17 cellular contexts compared by ENCODE assay signal in genomic region chr5:66616495-66617222, GRCh38. TPM values are rescaled to one million over a fixed set of nuclear protein-coding genes. Genes with fewer than 3 reads are reported as not detected.
DNase-seq lines count a peak whose midpoint lies in the region; ATAC-seq, FAIRE-seq and TF ChIP-seq lines count a peak whose summit lies in the region.
"Had no signal": no experiment of that assay in that cellular context is flagged by ENCODE, and none has a peak within 500 bp of the region (broad histone marks: within the 10 kb centered on the region; RNA-seq: fewer than 3 reads in every experiment).

No MANE protein-coding gene starts in this region.

- no peaks in the 10 kb centered on the region for H3F3A ChIP-seq in neural cell (ENCODE audit: insufficient read depth, low read length, poor library complexity, severe bottlenecking)

- no peak overlapping the region for H3K4me3 Mint-ChIP-seq in T-helper 1 cell treated with Interleukin-12 subunit alpha and Interleukin-12 subunit beta and Interleukin-4 antibody, amounts not matched to agents 30 μg/mL and 1 μg/mL, for 36 hours
- peak overlapping the region; percentile 52 for H3K4me3 Mint-ChIP-seq in activated T-helper 1 cell treated with anti-CD3 and anti-CD28 coated beads, Interleukin-12 subunit alpha, Interleukin-12 subunit beta, Interleukin-2, Interleukin-4 antibody, amounts not matched to agents 30 ng/mL and 10 ng/mL and 1 ng/mL, durations not matched to agents 14 hours and 24 hours and 36 hours
- H3K4me3 Mint-ChIP-seq: CD4-positive, CD25-positive, alpha-beta regulatory T cell; central memory CD8-positive, alpha-beta T cell had no signal

- TF ChIP-seq EP300 in neural cell (conservative IDR thresholded peaks at IDR 0.05; ENCODE audit: poor library complexity, severe bottlenecking) = no peak

- DNase-seq in T-helper 1 cell (no peak), GDM1 (lab: John Stamatoyannopoulos, UW) (no peak), H54 (ENCODE audit: insufficient read length, low spot score) (no peak), NCI-H82 treated with DMSO at 0.1 percent for 48 hours (lab: John Stamatoyannopoulos, UW; ENCODE audit: unreplicated experiment) (no peak)
- no peak for DNase-seq in activated T-helper 1 cell treated with anti-CD3 and anti-CD28 coated beads, Interleukin-12 subunit alpha, Interleukin-12 subunit beta, Interleukin-2, Interleukin-4 antibody, amounts not matched to agents 30 ng/mL and 10 ng/mL and 1 ng/mL, durations not matched to agents 14 hours and 24 hours and 36 hours (ENCODE audit: low spot score)
- DNase-seq: activated CD8-positive, alpha-beta memory T cell treated with anti-CD3 and anti-CD28 coated beads, Interleukin-2, amount 50 U/mL, for 48 hours; CD4-positive, CD25-positive, alpha-beta regulatory T cell; gastrocnemius medialis; MG63; tibial artery had no signal

- no peak for TF ChIP-seq RAD21 in neural cell (conservative IDR thresholded peaks at IDR 0.05)

- no peaks in the 10 kb centered on the region for H3K9me3 Mint-ChIP-seq in T-helper 1 cell treated with Interleukin-12 subunit alpha and Interleukin-12 subunit beta and Interleukin-4 antibody, amounts not matched to agents 30 μg/mL and 1 μg/mL, for 36 hours
- H3K9me3 Mint-ChIP-seq in activated T-helper 1 cell treated with anti-CD3 and anti-CD28 coated beads, Interleukin-12 subunit alpha, Interleukin-12 subunit beta, Interleukin-2, Interleukin-4 antibody, amounts not matched to agents 30 ng/mL and 10 ng/mL and 1 ng/mL, durations not matched to agents 14 hours and 24 hours and 36 hours = no peaks in the 10 kb centered on the region
- H3K9me3 Mint-ChIP-seq: CD4-positive, CD25-positive, alpha-beta regulatory T cell; central memory CD8-positive, alpha-beta T cell had no signal

- H3K9ac ChIP-seq in neural cell (ENCODE audit: low read length) = no peak overlapping the region

- H3K27me3 ChIP-seq in neural cell (ENCODE audit: insufficient read depth, low read depth, low read length) = no peaks in the 10 kb centered on the region
- H3K27me3 ChIP-seq: gastrocnemius medialis, tibial artery had no signal

- no peak for TF ChIP-seq POLR2A in H54 (IDR thresholded peaks at IDR 0.05; ENCODE audit: low read depth, low read length)

- peak overlapping the region; percentile 9 for H2AFZ ChIP-seq in neural cell (ENCODE audit: low read depth, low read length)

- H3K4me3 ChIP-seq in neural cell (ENCODE audit: low read length) = no peak overlapping the region
- H3K4me3 ChIP-seq: gastrocnemius medialis, MG63, SK-N-MC, tibial artery had no signal

- FAIRE-seq in H54 (lab: Jason Lieb, UNC) = no peak
- FAIRE-seq: endometrium, HTR-8/SVneo had no signal

- H3K27me3 Mint-ChIP-seq in T-helper 1 cell treated with Interleukin-12 subunit alpha and Interleukin-12 subunit beta and Interleukin-4 antibody, amounts not matched to agents 30 μg/mL and 1 μg/mL, for 36 hours (ENCODE audit: low read depth) = peaks cover 16% of the 10 kb centered on the region
- peaks cover 11% of the 10 kb centered on the region for H3K27me3 Mint-ChIP-seq in activated T-helper 1 cell treated with anti-CD3 and anti-CD28 coated beads, Interleukin-12 subunit alpha, Interleukin-12 subunit beta, Interleukin-2, Interleukin-4 antibody, amounts not matched to agents 30 ng/mL and 10 ng/mL and 1 ng/mL, durations not matched to agents 14 hours and 24 hours and 36 hours (ENCODE audit: insufficient read depth)

- peak; percentile 9 for ATAC-seq in HG03469 (IDR thresholded peaks at IDR 0.05; ENCODE audit: unreplicated experiment)
- ATAC-seq: gastrocnemius medialis had no signal

- H3K27ac ChIP-seq in neural cell (ENCODE audit: low read length) = no peak overlapping the region
- H3K27ac ChIP-seq: gastrocnemius medialis, SK-N-MC, tibial artery had no signal

- H3K27ac Mint-ChIP-seq in T-helper 1 cell treated with Interleukin-12 subunit alpha and Interleukin-12 subunit beta and Interleukin-4 antibody, amounts not matched to agents 30 μg/mL and 1 μg/mL, for 36 hours = peak overlapping the region; percentile 60
- H3K27ac Mint-ChIP-seq in activated T-helper 1 cell treated with anti-CD3 and anti-CD28 coated beads, Interleukin-12 subunit alpha, Interleukin-12 subunit beta, Interleukin-2, Interleukin-4 antibody, amounts not matched to agents 30 ng/mL and 10 ng/mL and 1 ng/mL, durations not matched to agents 14 hours and 24 hours and 36 hours = no peak overlapping the region

- no peaks in the 10 kb centered on the region for H4K20me1 ChIP-seq in neural cell (ENCODE audit: insufficient read depth)

- H3K36me3 Mint-ChIP-seq in T-helper 1 cell treated with Interleukin-12 subunit alpha and Interleukin-12 subunit beta and Interleukin-4 antibody, amounts not matched to agents 30 μg/mL and 1 μg/mL, for 36 hours (ENCODE audit: low read depth) = peaks cover 2% of the 10 kb centered on the region
- peaks cover 3% of the 10 kb centered on the region for H3K36me3 Mint-ChIP-seq in activated T-helper 1 cell treated with anti-CD3 and anti-CD28 coated beads, Interleukin-12 subunit alpha, Interleukin-12 subunit beta, Interleukin-2, Interleukin-4 antibody, amounts not matched to agents 30 ng/mL and 10 ng/mL and 1 ng/mL, durations not matched to agents 14 hours and 24 hours and 36 hours (ENCODE audit: low read depth)
- H3K36me3 Mint-ChIP-seq: CD4-positive, CD25-positive, alpha-beta regulatory T cell had no signal

- H3K9me2 ChIP-seq in neural cell (ENCODE audit: insufficient read depth, low read length) = no peaks in the 10 kb centered on the region

- no peak for TF ChIP-seq CTCF in neural cell (IDR thresholded peaks at IDR 0.05; ENCODE audit: poor library complexity, severe bottlenecking)

- H3K79me2 ChIP-seq in neural cell (replicated peaks; ENCODE audit: insufficient read depth, low read length) = no peaks in the 10 kb centered on the region

- H3K4me1 Mint-ChIP-seq in T-helper 1 cell treated with Interleukin-12 subunit alpha and Interleukin-12 subunit beta and Interleukin-4 antibody, amounts not matched to agents 30 μg/mL and 1 μg/mL, for 36 hours (ENCODE audit: low read depth) = peaks cover 37% of the 10 kb centered on the region
- H3K4me1 Mint-ChIP-seq in activated T-helper 1 cell treated with anti-CD3 and anti-CD28 coated beads, Interleukin-12 subunit alpha, Interleukin-12 subunit beta, Interleukin-2, Interleukin-4 antibody, amounts not matched to agents 30 ng/mL and 10 ng/mL and 1 ng/mL, durations not matched to agents 14 hours and 24 hours and 36 hours (ENCODE audit: low read depth) = peaks cover 59% of the 10 kb centered on the region
- H3K4me1 Mint-ChIP-seq: CD4-positive, CD25-positive, alpha-beta regulatory T cell had no signal

- H3K4me2 ChIP-seq in neural cell (ENCODE audit: low read length) = no peak overlapping the region

- H3K9me3 ChIP-seq in neural cell (ENCODE audit: low read length) = no peaks in the 10 kb centered on the region
- H3K9me3 ChIP-seq: gastrocnemius medialis, MG63, tibial artery had no signal

- H3K36me3 ChIP-seq in neural cell (ENCODE audit: insufficient read depth, low read length) = no peaks in the 10 kb centered on the region
- H3K36me3 ChIP-seq: gastrocnemius medialis, MG63, tibial artery had no signal

- intact Hi-C loops in activated T-helper 1 cell treated with anti-CD3 and anti-CD28 coated beads, Interleukin-12 subunit alpha, Interleukin-12 subunit beta, Interleukin-2, Interleukin-4 antibody, amounts not matched to agents 30 ng/mL and 10 ng/mL and 1 ng/mL, durations not matched to agents 14 hours and 24 hours and 36 hours (cut with micrococcal nuclease) = loop anchor here (1.0 kb wide), 2 partner anchors 20 to 62 kb away; partner anchors contain the start of gene MAST4

TF ChIP-seq in neural cell, 6 proteins besides CTCF, POLR2A, EP300 and RAD21:
- TF ChIP-seq EZH2 (IDR thresholded peaks at IDR 0.05; ENCODE audit: borderline replicate concordance, insufficient read depth, low read length, poor library complexity, severe bottlenecking) (no peak), REST (IDR thresholded peaks at IDR 0.05; ENCODE audit: borderline replicate concordance) (no peak), SMC3 (conservative IDR thresholded peaks at IDR 0.05; ENCODE audit: poor library complexity) (no peak), TAF1 (IDR thresholded peaks at IDR 0.05; ENCODE audit: low read depth) (no peak), MXI1 (conservative IDR thresholded peaks at IDR 0.05; ENCODE audit: poor library complexity, severe bottlenecking) (no peak), POLR2AphosphoS5 (IDR thresholded peaks at IDR 0.05) (peak; percentile 14)

RNA-seq across cellular contexts. Expression of gene MAST4, which starts 20.5 kb away (rescaled TPM):
- 18.4 and 19.0 TPM in 2 replicates for total RNA-seq in activated T-helper 1 cell treated with anti-CD3 and anti-CD28 coated beads, Interleukin-12 subunit alpha, Interleukin-12 subunit beta, Interleukin-2, Interleukin-4 antibody, amounts not matched to agents 30 ng/mL and 10 ng/mL and 1 ng/mL, durations not matched to agents 14 hours and 24 hours and 36 hours
- polyA plus RNA-seq in neural cell = 2.3 TPM in 2 replicates
- polyA minus RNA-seq in neural cell = 8.3 and 13.0 TPM in 2 replicates
